ENCODE assay signal across 16 cellular contexts in genomic region chr12:11725616-11726015, GRCh38.
DNase-seq lines count a peak whose midpoint lies in the region; ATAC-seq and TF ChIP-seq lines count a peak whose summit lies in the region.
"Had no signal": no experiment of that assay in that cellular context is flagged by ENCODE, and none has a peak within 500 bp of the region (broad histone marks: within the 10 kb centered on the region; RNA-seq: fewer than 3 reads in every experiment).

No MANE protein-coding gene starts in this region.

- H3K9me2 ChIP-seq in GM23338 (ENCODE audit: insufficient read depth) = no peaks in the 10 kb centered on the region

- no peak for TF ChIP-seq CTCF in WTC11 (IDR thresholded peaks at IDR 0.05)
- TF ChIP-seq CTCF in GM23338 (conservative IDR thresholded peaks at IDR 0.05; ENCODE audit: low read depth in 2 of 2) = no peak

- no peak overlapping the region for H3K4me2 ChIP-seq in GM23338

- no peak overlapping the region for H3K27ac ChIP-seq in GM23338 (ENCODE audit: low read depth)

- no peak overlapping the region for H2AFZ ChIP-seq in GM23338

- no peaks in the 10 kb centered on the region for H3K27me3 ChIP-seq in GM23338 (ENCODE audit: insufficient read depth)
- H3K27me3 ChIP-seq: Peyer's patch had no signal

- H3K36me3 Mint-ChIP-seq in activated CD4-positive, alpha-beta T cell treated with anti-CD3 and anti-CD28 coated beads for 36 hours (ENCODE audit: low read depth) = peaks cover 20% of the 10 kb centered on the region
- H3K36me3 Mint-ChIP-seq in WTC11 = no peaks in the 10 kb centered on the region; the same call in 1 of the 2 replicates
- H3K36me3 Mint-ChIP-seq in memory B cell = peaks cover 6% of the 10 kb centered on the region
- H3K36me3 Mint-ChIP-seq in stimulated activated memory B cell treated with anti-CD40 and anti-IgM and Interleukin-4, amounts not matched to agents 10 μg/mL and 1 μg/mL and 100 μg/mL, for 72 hours = peaks cover 27% of the 10 kb centered on the region
- no peaks in the 10 kb centered on the region for H3K36me3 Mint-ChIP-seq in GM23338 (ENCODE audit: low read depth)

- CTCF ChIA-PET in activated CD4-positive, alpha-beta T cell treated with anti-CD3 and anti-CD28 coated beads for 36 hours (lab: Charles Lee) = interaction anchor here (0.6 to 1.1 kb wide), 2 partner anchors 154 to 866 kb away, joined by 3 read pairs; no protein-coding TSS in a partner anchor
- CTCF ChIA-PET in WTC11 (lab: Charles Lee) = interaction anchor here (0.9 to 1.2 kb wide), 3 partner anchors 8 to 308 kb away, joined by 4 to 7 read pairs (median 7); no protein-coding TSS in a partner anchor

- H3K36me3 ChIP-seq in GM23338 (ENCODE audit: insufficient read depth) = no peaks in the 10 kb centered on the region
- H3K36me3 ChIP-seq: Peyer's patch had no signal

- intact Hi-C loops in activated CD4-positive, alpha-beta T cell treated with anti-CD3 and anti-CD28 coated beads for 36 hours (cut with DNase I, micrococcal nuclease) = loop anchor here in 1 of 2 experiments (5.0 kb wide), 1 partner anchor 307 kb away; no protein-coding TSS in a partner anchor

- peaks cover 4% of the 10 kb centered on the region for H3K9me3 Mint-ChIP-seq in activated CD4-positive, alpha-beta T cell treated with anti-CD3 and anti-CD28 coated beads for 36 hours (ENCODE audit: low read depth)
- H3K9me3 Mint-ChIP-seq in WTC11 (no peaks in the 10 kb centered on the region), memory B cell (no peaks in the 10 kb centered on the region), GM23338 (no peaks in the 10 kb centered on the region)
- H3K9me3 Mint-ChIP-seq in stimulated activated memory B cell treated with anti-CD40 and anti-IgM and Interleukin-4, amounts not matched to agents 10 μg/mL and 1 μg/mL and 100 μg/mL, for 72 hours = peaks cover 5% of the 10 kb centered on the region

- 0 out of 2 replicates have a peak, but pooled peaks cover 9% of the 10 kb centered on the region for H3K79me2 ChIP-seq in GM23338 (replicated peaks; ENCODE audit: insufficient read depth)

- H3K4me1 ChIP-seq in GM23338 (ENCODE audit: insufficient read depth) = peaks cover 16% of the 10 kb centered on the region

- DNase-seq in activated CD4-positive, alpha-beta T cell treated with anti-CD3 and anti-CD28 coated beads for 36 hours = no peak
- DNase-seq in activated CD4-positive, alpha-beta T cell treated with anti-CD3 and anti-CD28 coated beads, Interleukin-2, amount 50 U/mL, for 1 hour = no peak
- no peak for DNase-seq in WTC11 (ENCODE audit: low spot score)
- DNase-seq in memory B cell (ENCODE audit: low spot score in 2 of 2) = no peak
- no peak for DNase-seq in DMS53 (lab: John Stamatoyannopoulos, UW)
- no peak for DNase-seq in NCI-H82 treated with DMSO at 0.1 percent for 48 hours (lab: John Stamatoyannopoulos, UW; ENCODE audit: unreplicated experiment)
- DNase-seq in GM23338 (ENCODE audit: low spot score) = no peak
- DNase-seq: activated CD4-positive, CD25-positive, alpha-beta regulatory T cell; Caco-2; cerebellar nuclear complex; HCEC 1CT; NCI-H1417; Peyer's patch; stimulated activated naive CD8-positive, alpha-beta T cell treated with anti-CD3 and anti-CD28 coated beads, Interleukin-15, Interleukin-2, amounts not matched to agents 100 U/mL and 50 U/mL, for 24 hours had no signal

- H3K27me3 Mint-ChIP-seq in activated CD4-positive, alpha-beta T cell treated with anti-CD3 and anti-CD28 coated beads for 36 hours = no peaks in the 10 kb centered on the region
- H3K27me3 Mint-ChIP-seq in WTC11 (ENCODE audit: low read depth) (no peaks in the 10 kb centered on the region), memory B cell (no peaks in the 10 kb centered on the region), GM23338 (ENCODE audit: insufficient read depth, low read depth, poor library complexity) (peaks cover 2% of the 10 kb centered on the region)
- no peaks in the 10 kb centered on the region for H3K27me3 Mint-ChIP-seq in stimulated activated memory B cell treated with anti-CD40 and anti-IgM and Interleukin-4, amounts not matched to agents 10 μg/mL and 1 μg/mL and 100 μg/mL, for 72 hours

- no peaks in the 10 kb centered on the region for H4K20me1 ChIP-seq in GM23338 (replicated peaks; ENCODE audit: insufficient read depth)

- no peaks in the 10 kb centered on the region for H3F3A ChIP-seq in GM23338 (replicated peaks; ENCODE audit: low read depth)

- H3K4me1 Mint-ChIP-seq in activated CD4-positive, alpha-beta T cell treated with anti-CD3 and anti-CD28 coated beads for 36 hours = peaks cover 61% of the 10 kb centered on the region
- H3K4me1 Mint-ChIP-seq in WTC11 (peaks cover 60% of the 10 kb centered on the region), memory B cell (peaks cover 68% of the 10 kb centered on the region), GM23338 (peaks cover 54% of the 10 kb centered on the region)
- H3K4me1 Mint-ChIP-seq in stimulated activated memory B cell treated with anti-CD40 and anti-IgM and Interleukin-4, amounts not matched to agents 10 μg/mL and 1 μg/mL and 100 μg/mL, for 72 hours = peaks cover 97% of the 10 kb centered on the region

- H3K4me3 ChIP-seq in GM23338 = no peak overlapping the region
- H3K4me3 ChIP-seq: Peyer's patch had no signal

- H3K4me3 Mint-ChIP-seq in activated CD4-positive, alpha-beta T cell treated with anti-CD3 and anti-CD28 coated beads for 36 hours = no peak overlapping the region
- H3K4me3 Mint-ChIP-seq in WTC11 = no peak overlapping the region
- H3K4me3 Mint-ChIP-seq in memory B cell = no peak overlapping the region
- peak overlapping the region; percentile 50 for H3K4me3 Mint-ChIP-seq in stimulated activated memory B cell treated with anti-CD40 and anti-IgM and Interleukin-4, amounts not matched to agents 10 μg/mL and 1 μg/mL and 100 μg/mL, for 72 hours
- no peak overlapping the region for H3K4me3 Mint-ChIP-seq in GM23338

- no peak for ATAC-seq in activated CD4-positive, alpha-beta T cell treated with anti-CD3 and anti-CD28 coated beads for 36 hours
- ATAC-seq in WTC11 (no peak), memory B cell (ENCODE audit: low read depth) (peak; percentile 8), GM23338 (no peak)
- no peak for ATAC-seq in stimulated activated memory B cell treated with anti-CD40 and anti-IgM and Interleukin-4, amounts not matched to agents 10 μg/mL and 1 μg/mL and 100 μg/mL, for 72 hours
- ATAC-seq: activated naive CD4-positive, alpha-beta T cell treated with anti-CD3 and anti-CD28 coated beads, Interleukin-2, amount 50 U/mL, for 72 hours; stimulated activated naive CD8-positive, alpha-beta T cell treated with anti-CD3 and anti-CD28 coated beads, Interleukin-15, Interleukin-2, amounts not matched to agents 100 U/mL and 50 U/mL, for 24 hours had no signal

- POLR2A ChIA-PET in activated CD4-positive, alpha-beta T cell treated with anti-CD3 and anti-CD28 coated beads for 36 hours (lab: Charles Lee) = interaction anchor here (1.6 kb wide), 1 partner anchor 12 kb away, joined by 3 read pairs; no protein-coding TSS in a partner anchor
- POLR2A ChIA-PET in WTC11 (lab: Charles Lee) = no interaction called here

- peak overlapping the region; percentile 66 for H3K27ac Mint-ChIP-seq in activated CD4-positive, alpha-beta T cell treated with anti-CD3 and anti-CD28 coated beads for 36 hours
- H3K27ac Mint-ChIP-seq in WTC11 (0 out of 2 replicates have a peak overlapping the region, but pooled peaks have one; percentile 30), memory B cell (peak overlapping the region; percentile 66), GM23338 (no peak overlapping the region; the same call in 1 of the 2 replicates)
- H3K27ac Mint-ChIP-seq in stimulated activated memory B cell treated with anti-CD40 and anti-IgM and Interleukin-4, amounts not matched to agents 10 μg/mL and 1 μg/mL and 100 μg/mL, for 72 hours = peak overlapping the region; percentile 99

TF ChIP-seq in WTC11, 78 proteins besides CTCF, POLR2A, EP300 and RAD21 (continues in another document):
- TF ChIP-seq FOXP1 (CRISPR knock-in tag; IDR thresholded peaks at IDR 0.05; ENCODE audit: borderline replicate concordance) = no peak
- no peak for TF ChIP-seq CREM (CRISPR knock-in tag; IDR thresholded peaks at IDR 0.05)
- no peak for TF ChIP-seq IRF1 (CRISPR knock-in tag; IDR thresholded peaks at IDR 0.05)

TF ChIP-seq in GM23338, 12 proteins besides CTCF, POLR2A, EP300 and RAD21 (continues in another document):
- TF ChIP-seq REST (IDR thresholded peaks at IDR 0.05; ENCODE audit: unreplicated experiment) = no peak
- TF ChIP-seq POLR2AphosphoS5 (IDR thresholded peaks at IDR 0.05; ENCODE audit: low read depth) = no peak
- TF ChIP-seq EZH2 (IDR thresholded peaks at IDR 0.05; ENCODE audit: low read depth, unreplicated experiment) = no peak
- TF ChIP-seq ETS1 (IDR thresholded peaks at IDR 0.05) = no peak
